Comparison of ENCODE assay signal across 1 cellular context in the genomic region with DNA sequence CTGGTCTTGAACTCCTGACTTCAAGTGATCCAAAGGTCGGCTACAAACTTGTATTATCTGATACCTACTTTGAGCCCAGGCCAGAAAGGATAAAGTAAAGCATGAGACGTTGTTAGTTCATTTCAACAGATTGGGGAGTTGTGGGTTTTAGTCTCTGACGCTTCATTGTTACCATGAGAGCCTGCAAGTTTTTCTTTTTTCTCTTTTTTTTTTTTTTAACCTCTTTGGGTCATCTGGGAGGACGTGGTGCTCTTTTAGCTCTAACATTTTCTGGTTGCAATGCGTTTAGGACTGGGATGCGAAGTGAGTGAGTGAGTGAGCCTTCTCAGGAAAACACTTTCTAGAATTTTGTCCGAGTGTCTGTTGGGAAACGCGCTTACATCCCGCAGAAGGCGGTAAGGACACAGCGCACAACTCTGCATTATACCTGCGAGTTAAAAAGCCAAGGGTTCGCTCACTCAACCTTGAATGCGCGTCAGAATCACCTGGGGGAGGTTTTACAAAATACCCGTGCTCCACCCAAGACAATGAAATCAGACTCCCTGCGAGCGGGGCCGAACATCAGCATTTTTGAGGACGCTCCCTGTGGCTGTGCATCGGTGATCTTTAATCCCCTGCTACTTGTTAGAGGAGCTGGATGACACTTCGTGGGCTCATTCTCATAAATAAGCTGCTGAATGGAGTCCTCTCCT.
TF ChIP-seq lines count a peak whose summit lies in the region.

No MANE protein-coding gene starts in this region.

TF ChIP-seq in HCT116, 20 proteins besides CTCF, POLR2A, EP300 and RAD21:
- TF ChIP-seq SP1 (IDR thresholded peaks at IDR 0.05; ENCODE audit: low read depth) (0 out of 2 replicates have a peak, but pooled peaks have one; percentile 10), YY1 (IDR thresholded peaks at IDR 0.05; ENCODE audit: extremely low read depth, insufficient replicate concordance, low read depth, low read length) (no peak)
TF ChIP-seq in HCT116: peak in this region for 1.
